ENCODE assay signal across 14 cellular contexts in genomic region chr2:217338306-217338916, GRCh38.
DNase-seq lines count a peak whose midpoint lies in the region; ATAC-seq and TF ChIP-seq lines count a peak whose summit lies in the region.
"Had no signal": no experiment of that assay in that cellular context is flagged by ENCODE, and none has a peak within 500 bp of the region (broad histone marks: within the 10 kb centered on the region; RNA-seq: fewer than 3 reads in every experiment).

No MANE protein-coding gene starts in this region.

- no peak for TF ChIP-seq POLR2A in esophagus muscularis mucosa (IDR thresholded peaks at IDR 0.05; ENCODE audit: low read depth)
- no peak for TF ChIP-seq POLR2A in esophagus squamous epithelium (IDR thresholded peaks at IDR 0.05)

- H3K27me3 Mint-ChIP-seq in CD4-positive, alpha-beta T cell = no peaks in the 10 kb centered on the region

- H3K27me3 ChIP-seq in esophagus muscularis mucosa = no peaks in the 10 kb centered on the region
- H3K27me3 ChIP-seq in rectal smooth muscle tissue (ENCODE audit: control insufficient read depth, insufficient read depth, low read length) = no peaks in the 10 kb centered on the region
- no peaks in the 10 kb centered on the region for H3K27me3 ChIP-seq in esophagus squamous epithelium
- H3K27me3 ChIP-seq in CD4-positive, alpha-beta T cell (ENCODE audit: control insufficient read depth, insufficient read depth, low read length) = no peaks in the 10 kb centered on the region

- H3K9me3 ChIP-seq in esophagus muscularis mucosa (no peaks in the 10 kb centered on the region), esophagus squamous epithelium (no peaks in the 10 kb centered on the region)
- no peaks in the 10 kb centered on the region for H3K9me3 ChIP-seq in CD4-positive, alpha-beta T cell (ENCODE audit: control insufficient read depth, low read length)

- no peaks in the 10 kb centered on the region for H3K36me3 Mint-ChIP-seq in CD4-positive, alpha-beta T cell (ENCODE audit: low read depth)

- TF ChIP-seq EP300 in esophagus muscularis mucosa (IDR thresholded peaks at IDR 0.05) = no peak

- 64% methylated on average over 4 of the region's 4 CpGs for WGBS in esophagus muscularis mucosa
- WGBS in esophagus squamous epithelium, 2 donors = 50 to 63% methylated on average over 4 of the region's 4 CpGs

- no peak for ATAC-seq in GM21619 (IDR thresholded peaks at IDR 0.05; ENCODE audit: unreplicated experiment)
- no peak for ATAC-seq in CD4-positive, alpha-beta T cell (ENCODE audit: poor library complexity)

- CTCF ChIA-PET in CD4-positive, alpha-beta T cell (lab: Charles Lee) = no interaction called here

- H3K27ac ChIP-seq in esophagus muscularis mucosa (replicated peaks in 1 of 4) (peak overlapping the region; percentile 15 to 57 (median 41)), rectal smooth muscle tissue (ENCODE audit: low read depth, low read length) (peak overlapping the region; percentile 31), esophagus squamous epithelium (peak overlapping the region in 2 of 4 donors; percentile 0 to 60)
- no peak overlapping the region for H3K27ac ChIP-seq in CD4-positive, alpha-beta T cell (ENCODE audit: low read depth, low read length)
- H3K27ac ChIP-seq: KMS-11 had no signal

- no peaks in the 10 kb centered on the region for H3K36me3 ChIP-seq in esophagus muscularis mucosa
- no peaks in the 10 kb centered on the region for H3K36me3 ChIP-seq in rectal smooth muscle tissue (ENCODE audit: control insufficient read depth, insufficient read depth, low read length)
- no peaks in the 10 kb centered on the region for H3K36me3 ChIP-seq in esophagus squamous epithelium

- no peaks in the 10 kb centered on the region for H3K9me3 Mint-ChIP-seq in CD4-positive, alpha-beta T cell
- H3K9me3 Mint-ChIP-seq: nephron had no signal

- H3K4me1 ChIP-seq in esophagus muscularis mucosa = peaks cover 0 to 25% (median 14%) of the 10 kb centered on the region in 4 donors
- H3K4me1 ChIP-seq in rectal smooth muscle tissue (ENCODE audit: control insufficient read depth, insufficient read depth, low read length) = peaks cover 9% of the 10 kb centered on the region
- H3K4me1 ChIP-seq in esophagus squamous epithelium = peaks cover under 1 to 5% (median 2%) of the 10 kb centered on the region in 3 donors

- POLR2A ChIA-PET in CD4-positive, alpha-beta T cell (lab: Charles Lee) = no interaction called here

- DNase-seq in Daoy (ENCODE audit: low read depth) = peak; percentile 35
- DNase-seq in NCI-H69 (lab: John Stamatoyannopoulos, UW) = peak; percentile 43
- no peak for DNase-seq in esophagus muscularis mucosa (ENCODE audit: extremely low spot score)
- no peak for DNase-seq in stimulated activated CD8-positive, alpha-beta memory T cell treated with anti-CD3 and anti-CD28 coated beads, Interleukin-4, amount 100 ng/mL, for 48 hours
- DNase-seq in esophagus squamous epithelium (lab: John Stamatoyannopoulos, UW) = no peak
- no peak for DNase-seq in CD4-positive, alpha-beta T cell
- DNase-seq: activated effector memory CD4-positive, alpha-beta T cell treated with anti-CD3 and anti-CD28 coated beads, Interleukin-2, amount 50 U/mL, for 16 hours; DMS153; NCI-H2227 treated with DMSO at 0.1 percent for 48 hours; stimulated activated CD4-positive, alpha-beta T cell treated with anti-CD3 and anti-CD28 coated beads, Interleukin-2, amount 100 ng/mL, for 24 hours had no signal

- intact Hi-C loops in esophagus muscularis mucosa (cut with DNase I) = loop anchor here (10.0 kb wide), 1 partner anchor 654 kb away; no protein-coding TSS in a partner anchor
- intact Hi-C loops in esophagus squamous epithelium (cut with DNase I) = no loop called here
- intact Hi-C loops in CD4-positive, alpha-beta T cell (cut with DNase I, micrococcal nuclease) = no loop called here

- H3K4me3 ChIP-seq in esophagus muscularis mucosa = no peak overlapping the region
- no peak overlapping the region for H3K4me3 ChIP-seq in rectal smooth muscle tissue (ENCODE audit: low read length)
- no peak overlapping the region for H3K4me3 ChIP-seq in esophagus squamous epithelium

- no peak overlapping the region for H3K4me3 Mint-ChIP-seq in CD4-positive, alpha-beta T cell
- H3K4me3 Mint-ChIP-seq: nephron had no signal

- TF ChIP-seq CTCF in esophagus muscularis mucosa (IDR thresholded peaks at IDR 0.05) (no peak), esophagus squamous epithelium (IDR thresholded peaks at IDR 0.05) (no peak)
- no peak for TF ChIP-seq CTCF in CD4-positive, alpha-beta T cell (IDR thresholded peaks at IDR 0.05)

- H3K9ac ChIP-seq in rectal smooth muscle tissue (ENCODE audit: low read length) = no peak overlapping the region
- H3K9ac ChIP-seq: KMS-11 had no signal

- no peaks in the 10 kb centered on the region for H3K4me1 Mint-ChIP-seq in CD4-positive, alpha-beta T cell (ENCODE audit: low read depth)

- no peak overlapping the region for H3K27ac Mint-ChIP-seq in CD4-positive, alpha-beta T cell

Comparison
In these comparisons a context has a peak if more than half of its experiments do, and no peak if none do; other contexts are left out.
1. DNase-seq: peak in Daoy (single experiment) and NCI-H69 (single experiment); none in esophagus muscularis mucosa (single experiment), stimulated activated CD8-positive, alpha-beta memory T cell treated with anti-CD3 and anti-CD28 coated beads, Interleukin-4, amount 100 ng/mL, for 48 hours (single experiment), esophagus squamous epithelium (single experiment) and CD4-positive, alpha-beta T cell (0 of 10).